In genomic region chr9:87111010-87111409, GRCh38 we compare ENCODE assay signal across 24 cellular contexts.
DNase-seq lines count a peak whose midpoint lies in the region; ATAC-seq and TF ChIP-seq lines count a peak whose summit lies in the region.
"Had no signal": no experiment of that assay in that cellular context is flagged by ENCODE, and none has a peak within 500 bp of the region (broad histone marks: within the 10 kb centered on the region; RNA-seq: fewer than 3 reads in every experiment).

No MANE protein-coding gene starts in this region.

- TF ChIP-seq CTCF in IMR-90 (conservative IDR thresholded peaks at IDR 0.05; ENCODE audit: low read depth, low read length) (no peak), smooth muscle cell (IDR thresholded peaks at IDR 0.05; ENCODE audit: borderline replicate concordance, insufficient read depth, poor library complexity, severe bottlenecking) (no peak)

- no peaks in the 10 kb centered on the region for H3K27me3 ChIP-seq in IMR-90 (ENCODE audit: control insufficient read depth, insufficient read depth, low read length)
- no peaks in the 10 kb centered on the region for H3K27me3 ChIP-seq in smooth muscle cell (ENCODE audit: low read depth)
- H3K27me3 ChIP-seq: BE2C, BLaER1 had no signal

- no peak overlapping the region; the same call in 1 of the 2 replicates for H2BK120ac ChIP-seq in IMR-90 (ENCODE audit: low read depth, low read length)

- peaks cover 3% of the 10 kb centered on the region for H3K9me3 ChIP-seq in IMR-90 (ENCODE audit: control insufficient read depth, insufficient read depth, low read length)
- no peaks in the 10 kb centered on the region for H3K9me3 ChIP-seq in smooth muscle cell (replicated peaks; ENCODE audit: low read depth)
- H3K9me3 ChIP-seq: BE2C had no signal

- no peak overlapping the region for H3K4ac ChIP-seq in IMR-90 (ENCODE audit: low read depth, low read length)

- H3K18ac ChIP-seq in IMR-90 (ENCODE audit: low read depth, low read length): peak overlapping the region; percentile 100; the same call in 1 of the 2 replicates

- no peaks in the 10 kb centered on the region for H3K36me3 ChIP-seq in IMR-90 (ENCODE audit: control insufficient read depth, insufficient read depth, low read length)
- no peaks in the 10 kb centered on the region for H3K36me3 ChIP-seq in smooth muscle cell (ENCODE audit: low read depth)
- H3K36me3 ChIP-seq: BE2C, BLaER1 had no signal

- ATAC-seq in IMR-90 (ENCODE audit: low read depth) (no peak), GM21447 (IDR thresholded peaks at IDR 0.05; ENCODE audit: unreplicated experiment) (no peak), HG03196 (IDR thresholded peaks at IDR 0.05; ENCODE audit: unreplicated experiment) (no peak), GM21825 (IDR thresholded peaks at IDR 0.05; ENCODE audit: unreplicated experiment) (no peak), left ventricle myocardium superior (no peak)
- ATAC-seq: GM12878 had no signal

- H3F3A ChIP-seq in smooth muscle cell (ENCODE audit: low read depth): peaks cover 16% of the 10 kb centered on the region

- POLR2A ChIA-PET in IMR-90 (lab: Charles Lee; ENCODE audit: unreplicated experiment): no interaction called here

- H2BK15ac ChIP-seq in IMR-90 (ENCODE audit: low read depth, low read length): no peak overlapping the region; the same call in 2 of the 3 replicates

- H2BK20ac ChIP-seq in IMR-90 (ENCODE audit: low read depth, low read length): no peak overlapping the region

- peak overlapping the region; percentile 10; the same call in 1 of the 2 replicates for H4K5ac ChIP-seq in IMR-90 (ENCODE audit: low read depth, low read length)

- 0 out of 4 replicates have a peak overlapping the region, but pooled peaks of 1 of the 2 experiments have one; percentile 63 for H4K8ac ChIP-seq in IMR-90 (ENCODE audit: low read depth in 2 of 2, low read length in 2 of 2)

- H2AFZ ChIP-seq in IMR-90 (replicated peaks; ENCODE audit: low read length, poor library complexity): no peak overlapping the region
- no peak overlapping the region for H2AFZ ChIP-seq in smooth muscle cell (ENCODE audit: low read depth)

- H3K14ac ChIP-seq in IMR-90 (replicated peaks; ENCODE audit: low read depth, low read length): no peak overlapping the region

- H4K20me1 ChIP-seq in IMR-90 (ENCODE audit: insufficient read depth, low read length): no peaks in the 10 kb centered on the region
- H4K20me1 ChIP-seq in smooth muscle cell (ENCODE audit: low read depth): no peaks in the 10 kb centered on the region
- H4K20me1 ChIP-seq: BLaER1 had no signal

- 96% methylated on average over 3 of the region's 7 CpGs; no CpG with 5 or more reads in 1 of the 2 experiments for WGBS in IMR-90 (ENCODE audit: extremely low coverage in 2 of 2, insufficient read length in 1 of 2), 2 experiments
- WGBS in smooth muscle cell (ENCODE audit: low lambda C conversion rate): 98% methylated on average over 7 of the region's 7 CpGs

- H3K9me1 ChIP-seq in IMR-90 (ENCODE audit: insufficient read depth, low read length): 0 out of 2 replicates have a peak, but pooled peaks cover 3% of the 10 kb centered on the region

- no peak overlapping the region for H3K9ac ChIP-seq in IMR-90 (ENCODE audit: low read depth, low read length)
- no peak overlapping the region for H3K9ac ChIP-seq in smooth muscle cell (ENCODE audit: low read depth)
- H3K9ac ChIP-seq: BLaER1 had no signal

- no peak overlapping the region for H3K4me3 ChIP-seq in IMR-90 (ENCODE audit: insufficient read depth, low read depth, low read length)
- no peak overlapping the region for H3K4me3 ChIP-seq in smooth muscle cell
- H3K4me3 ChIP-seq: BLaER1, GM12878 had no signal

- BruUV-seq in IMR-90 (replicated peaks; lab: Mats Ljungman, UMichigan): no TSS peak

- H2AK5ac ChIP-seq in IMR-90 (ENCODE audit: low read depth, low read length): no peak overlapping the region

- dilution Hi-C loops in IMR-90 (cut with HindIII; ENCODE audit: low sequenced_read_pairs, unreplicated experiment): no loop called here

- H3K56ac ChIP-seq in IMR-90 (ENCODE audit: extremely low read depth, insufficient read depth, low read length): no peak overlapping the region

- no peak overlapping the region; the same call in 1 of the 2 replicates for H4K91ac ChIP-seq in IMR-90 (ENCODE audit: insufficient read depth, low read depth, low read length)

- no peak for TF ChIP-seq RAD21 in IMR-90 (IDR thresholded peaks at IDR 0.05; ENCODE audit: low read length)

- H3K79me2 ChIP-seq in smooth muscle cell (ENCODE audit: low read depth): no peaks in the 10 kb centered on the region

- no peak for DNase-seq in IMR-90
- DNase-seq in amniotic epithelial cell (ENCODE audit: low read depth): peak; percentile 31
- DNase-seq in smooth muscle cell (lab: John Stamatoyannopoulos, UW; ENCODE audit: unreplicated experiment): no peak
- DNase-seq in left ventricle myocardium superior: no peak
- DNase-seq: 8988T; ACHN; BE2C; C1 segment of cervical spinal cord; CD4-positive, alpha-beta memory T cell; CD4-positive, CD25-positive, alpha-beta regulatory T cell; CD8-positive, alpha-beta memory T cell; COR-L47; DMS 273 treated with DMSO at 0.1 percent for 48 hours; DMS153; DMS53; DMS79; DND-41; EL; GDM1 had no signal

- H3K4me2 ChIP-seq in IMR-90 (ENCODE audit: low read depth, low read length) (no peak overlapping the region), smooth muscle cell (no peak overlapping the region)
- H3K4me2 ChIP-seq: BLaER1 had no signal

- intact Hi-C loops in IMR-90 (cut with micrococcal nuclease) (no loop called here), left ventricle myocardium superior (cut with micrococcal nuclease) (no loop called here)

- no peak overlapping the region for H2AK9ac ChIP-seq in IMR-90 (replicated peaks; ENCODE audit: low read depth, low read length, poor library complexity)

- no peak overlapping the region for H2BK5ac ChIP-seq in IMR-90 (ENCODE audit: low read depth, low read length, poor library complexity, severe bottlenecking)

- no peak overlapping the region for H3K27ac ChIP-seq in IMR-90 (ENCODE audit: insufficient read depth, low read length)
- H3K27ac ChIP-seq in smooth muscle cell (ENCODE audit: low read depth): peak overlapping the region; percentile 67
- H3K27ac ChIP-seq: BLaER1 had no signal

- CTCF ChIA-PET in IMR-90 (lab: Yijun Ruan, JAX): no interaction called here

- H3K4me1 ChIP-seq in IMR-90 (ENCODE audit: control insufficient read depth, insufficient read depth, low read length) (peaks cover 10% of the 10 kb centered on the region), smooth muscle cell (ENCODE audit: low read depth) (peaks cover 13% of the 10 kb centered on the region)
- H3K4me1 ChIP-seq: BE2C, BLaER1 had no signal

- in situ Hi-C loops in IMR-90 (cut with MboI; ENCODE audit: low sequenced_read_pairs): no loop called here

- TF ChIP-seq POLR2A in IMR-90 (IDR thresholded peaks at IDR 0.05; ENCODE audit: low read depth, low read length): no peak

- H3K79me1 ChIP-seq in IMR-90 (ENCODE audit: low read depth in 1 of 2, low read length in 2 of 2): no peaks in the 10 kb centered on the region

- no peak overlapping the region for H3K23ac ChIP-seq in IMR-90 (ENCODE audit: low read depth, low read length)

TF ChIP-seq in IMR-90, 13 proteins besides CTCF, POLR2A, EP300 and RAD21:
- TF ChIP-seq BHLHE40 (IDR thresholded peaks at IDR 0.05; ENCODE audit: low read depth, low read length) (no peak), ELK1 (IDR thresholded peaks at IDR 0.05; ENCODE audit: borderline replicate concordance, low read depth, low read length) (no peak), MXI1 (IDR thresholded peaks at IDR 0.05; ENCODE audit: borderline replicate concordance, low read depth, low read length) (no peak), RFX5 (IDR thresholded peaks at IDR 0.05; ENCODE audit: low read depth, low read length) (no peak), FOS (IDR thresholded peaks at IDR 0.05; ENCODE audit: low read depth, low read length) (no peak), RCOR1 (IDR thresholded peaks at IDR 0.05; ENCODE audit: insufficient replicate concordance, low read length) (no peak), NFE2L2 (IDR thresholded peaks at IDR 0.05; ENCODE audit: low read depth, low read length) (no peak), MAZ (IDR thresholded peaks at IDR 0.05; ENCODE audit: borderline replicate concordance, low read depth, low read length) (no peak), MAFK (IDR thresholded peaks at IDR 0.05; ENCODE audit: low read depth, low read length) (no peak), CHD1 (IDR thresholded peaks at IDR 0.05; ENCODE audit: low read depth, low read length) (no peak), SMC3 (IDR thresholded peaks at IDR 0.05; ENCODE audit: low read depth, low read length) (no peak), CEBPB (IDR thresholded peaks at IDR 0.05; ENCODE audit: low read depth, low read length) (no peak)
- TF ChIP-seq, protein P1, sequence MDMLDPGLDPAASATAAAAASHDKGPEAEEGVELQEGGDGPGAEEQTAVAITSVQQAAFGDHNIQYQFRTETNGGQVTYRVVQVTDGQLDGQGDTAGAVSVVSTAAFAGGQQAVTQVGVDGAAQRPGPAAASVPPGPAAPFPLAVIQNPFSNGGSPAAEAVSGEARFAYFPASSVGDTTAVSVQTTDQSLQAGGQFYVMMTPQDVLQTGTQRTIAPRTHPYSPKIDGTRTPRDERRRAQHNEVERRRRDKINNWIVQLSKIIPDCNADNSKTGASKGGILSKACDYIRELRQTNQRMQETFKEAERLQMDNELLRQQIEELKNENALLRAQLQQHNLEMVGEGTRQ (IDR thresholded peaks at IDR 0.05; ENCODE audit: low read depth, low read length): no peak
